39 cellular contexts compared by ENCODE assay signal in the genomic region with DNA sequence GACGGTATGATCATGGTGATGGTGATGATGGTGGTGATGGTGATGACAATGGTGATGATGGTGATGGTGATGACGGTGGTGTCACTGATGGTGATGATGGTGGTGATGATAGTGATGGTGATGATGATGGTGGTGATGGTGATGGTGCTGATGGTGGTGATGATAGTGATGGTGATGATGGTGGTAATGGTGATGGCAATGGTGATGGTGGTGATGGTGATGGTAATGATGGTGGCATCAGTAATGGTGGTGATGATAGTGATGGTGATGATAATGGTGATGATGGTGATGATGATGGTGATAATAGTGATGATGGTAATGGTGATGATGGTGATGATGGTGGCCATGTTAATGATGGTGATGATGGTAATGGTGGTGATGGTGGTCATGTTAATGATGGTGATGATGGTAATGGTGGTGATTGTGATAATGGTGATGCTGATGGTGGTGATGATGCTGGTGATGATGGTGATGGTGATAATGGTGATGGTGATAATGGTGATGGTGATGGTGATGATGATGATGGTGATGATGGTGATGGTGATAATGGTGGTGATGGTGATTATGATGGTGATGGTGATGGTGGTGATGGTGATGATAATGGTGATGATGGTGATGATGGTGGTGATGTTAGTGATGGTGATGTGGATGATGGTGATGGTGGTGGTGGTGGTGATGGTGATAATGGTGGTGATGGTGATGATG.
"Had no signal": no experiment of that assay in that cellular context is flagged by ENCODE, and none has a peak within 500 bp of the region (broad histone marks: within the 10 kb centered on the region; RNA-seq: fewer than 3 reads in every experiment).

No MANE protein-coding gene starts in this region.

- H3K4me2 ChIP-seq: PC-9 had no signal

- H3K4me1 ChIP-seq: adrenal gland, body of pancreas, breast epithelium had no signal

- H3K9me3 ChIP-seq: adrenal gland, body of pancreas, breast epithelium, MG63 had no signal

- H3K4me3 Mint-ChIP-seq: activated CD4-positive, alpha-beta T cell treated with anti-CD3 and anti-CD28 coated beads, Interleukin-2, amount 10 ng/mL, durations not matched to agents 7 days and 5 days; activated CD8-positive, alpha-beta T cell treated with anti-CD3 and anti-CD28 coated beads, Interleukin-2, amount 10 ng/mL, durations not matched to agents 7 days and 5 days; activated naive CD4-positive, alpha-beta T cell treated with anti-CD3 and anti-CD28 coated beads for 36 hours; activated T-cell treated with anti-CD3 and anti-CD28 coated beads, Interleukin-2, amount 50 U/mL, for 4 hours; activated T-helper 1 cell treated with anti-CD3 and anti-CD28 coated beads, Interleukin-12 subunit alpha, Interleukin-12 subunit beta, Interleukin-2, Interleukin-4 antibody, amounts not matched to agents 30 ng/mL and 10 ng/mL and 1 ng/mL, durations not matched to agents 14 hours and 24 hours and 36 hours had no signal

- H2AFZ ChIP-seq: PC-9 had no signal

- H3K27me3 Mint-ChIP-seq: activated CD4-positive, alpha-beta T cell treated with anti-CD3 and anti-CD28 coated beads, Interleukin-2, amount 10 ng/mL, durations not matched to agents 7 days and 5 days had no signal

- DNase-seq: activated CD4-positive, alpha-beta T cell treated with anti-CD3 and anti-CD28 coated beads, Interleukin-2, amount 10 ng/mL, durations not matched to agents 7 days and 5 days; activated CD4-positive, alpha-beta T cell treated with anti-CD3 and anti-CD28 coated beads, Interleukin-2, amount 50 U/mL, for 48 hours; activated CD4-positive, CD25-positive, alpha-beta regulatory T cell; activated CD8-positive, alpha-beta memory T cell treated with anti-CD3 and anti-CD28 coated beads, Interleukin-2, amount 50 U/mL, for 4 hours; activated CD8-positive, alpha-beta T cell treated with anti-CD3 and anti-CD28 coated beads, Interleukin-2, amount 10 ng/mL, durations not matched to agents 7 days and 5 days; activated gamma-delta T cell treated with Interleukin-2 at 50 U/mL for 16 hours; activated naive CD4-positive, alpha-beta T cell treated with anti-CD3 and anti-CD28 coated beads for 36 hours; activated T-cell treated with anti-CD3 and anti-CD28 coated beads for 4 hours; activated T-cell treated with anti-CD3 and anti-CD28 coated beads, Interleukin-2, amount 50 U/mL, for 4 hours; adrenal gland; body of pancreas; caudate nucleus; cerebellar nuclear complex; Kasumi-1; MG63; MV-4-11; NCI-H1092 treated with DMSO at 0.1 percent for 48 hours; NCI-H1417; NCI-H146; NCI-H187; NCI-H2029 treated with DMSO at 0.1 percent for 48 hours; NCI-H2107; NCI-H2171; NCI-H510A; NCI-H526; NCI-H748 treated with DMSO at 0.1 percent for 48 hours; NK-92 treated with Interleukin-12 subunit alpha and Interleukin-12 subunit beta, amount 100 ng/mL, for 24 hours; PC-9; SIG-M5; SW 1271; T-helper 1 cell; T-helper 9 cell; WERI-Rb-1 had no signal

- H3K27me3 ChIP-seq: adrenal gland, body of pancreas, breast epithelium, MG63 had no signal

- H3K27ac Mint-ChIP-seq: activated CD4-positive, alpha-beta T cell treated with anti-CD3 and anti-CD28 coated beads, Interleukin-2, amount 10 ng/mL, durations not matched to agents 7 days and 5 days; activated CD8-positive, alpha-beta T cell treated with anti-CD3 and anti-CD28 coated beads, Interleukin-2, amount 10 ng/mL, durations not matched to agents 7 days and 5 days; activated naive CD4-positive, alpha-beta T cell treated with anti-CD3 and anti-CD28 coated beads for 36 hours; activated naive CD4-positive, alpha-beta T cell treated with anti-CD3 and anti-CD28 coated beads, Interleukin-2, amount 50 U/mL, for 72 hours; activated T-helper 1 cell treated with anti-CD3 and anti-CD28 coated beads, Interleukin-12 subunit alpha, Interleukin-12 subunit beta, Interleukin-2, Interleukin-4 antibody, amounts not matched to agents 30 ng/mL and 10 ng/mL and 1 ng/mL, durations not matched to agents 14 hours and 24 hours and 36 hours had no signal

- H3K36me3 ChIP-seq: adrenal gland, breast epithelium, MG63, WERI-Rb-1 had no signal

- ATAC-seq: activated CD8-positive, alpha-beta T cell treated with anti-CD3 and anti-CD28 coated beads, Interleukin-2, amount 10 ng/mL, durations not matched to agents 7 days and 5 days; activated naive CD4-positive, alpha-beta T cell treated with anti-CD3 and anti-CD28 coated beads, Interleukin-2, amount 50 U/mL, for 72 hours; activated T-cell treated with anti-CD3 and anti-CD28 coated beads, Interleukin-2, amount 50 U/mL, for 4 hours; body of pancreas; Right ventricle myocardium inferior had no signal

- FAIRE-seq: RCC 7860 had no signal

- H3K4me3 ChIP-seq: adrenal gland, body of pancreas, breast epithelium, MG63, PC-9 had no signal

- H3K9me3 Mint-ChIP-seq: activated CD4-positive, alpha-beta T cell treated with anti-CD3 and anti-CD28 coated beads, Interleukin-2, amount 10 ng/mL, durations not matched to agents 7 days and 5 days; activated naive CD4-positive, alpha-beta T cell treated with anti-CD3 and anti-CD28 coated beads for 36 hours; activated naive CD4-positive, alpha-beta T cell treated with anti-CD3 and anti-CD28 coated beads, Interleukin-2, amount 50 U/mL, for 72 hours; activated T-cell treated with anti-CD3 and anti-CD28 coated beads, Interleukin-2, amount 50 U/mL, for 4 hours; activated T-helper 1 cell treated with anti-CD3 and anti-CD28 coated beads, Interleukin-12 subunit alpha, Interleukin-12 subunit beta, Interleukin-2, Interleukin-4 antibody, amounts not matched to agents 30 ng/mL and 10 ng/mL and 1 ng/mL, durations not matched to agents 14 hours and 24 hours and 36 hours had no signal

- H3K4me1 Mint-ChIP-seq: activated CD4-positive, alpha-beta T cell treated with anti-CD3 and anti-CD28 coated beads, Interleukin-2, amount 10 ng/mL, durations not matched to agents 7 days and 5 days had no signal

- H3K36me3 Mint-ChIP-seq: activated naive CD4-positive, alpha-beta T cell treated with anti-CD3 and anti-CD28 coated beads, Interleukin-2, amount 50 U/mL, for 72 hours had no signal

- H3K27ac ChIP-seq: adrenal gland, body of pancreas, breast epithelium, PC-9, RWPE1, WERI-Rb-1 had no signal
